Comparison of ENCODE assay signal across 18 cellular contexts in genomic region chr10:124224331-124225028, GRCh38.
A peak's percentile ranks its signal among the peaks of the same experiment; 100 is the strongest.
DNase-seq lines count a peak whose midpoint lies in the region; ATAC-seq, FAIRE-seq and TF ChIP-seq lines count a peak whose summit lies in the region.
"Had no signal": no experiment of that assay in that cellular context is flagged by ENCODE, and none has a peak within 500 bp of the region (broad histone marks: within the 10 kb centered on the region; RNA-seq: fewer than 3 reads in every experiment).

No MANE protein-coding gene starts in this region.

- H4K20me1 ChIP-seq in GM23248 (ENCODE audit: insufficient read depth): no peaks in the 10 kb centered on the region

- H3K4me3 ChIP-seq in GM23248 (no peak overlapping the region), gastroesophageal sphincter (no peak overlapping the region), sigmoid colon (no peak overlapping the region), small intestine (ENCODE audit: low read depth in 1 of 2, low read length in 2 of 2) (no peak overlapping the region)
- H3K4me3 ChIP-seq: BLaER1 treated with 17β-estradiol and CSF1 and Interleukin-3, amounts not matched to agents 10 nM and 100 nM; suprapubic skin had no signal

- H3K27me3 ChIP-seq in GM23248 (replicated peaks; ENCODE audit: insufficient read depth) (no peaks in the 10 kb centered on the region), gastroesophageal sphincter (no peaks in the 10 kb centered on the region), sigmoid colon (no peaks in the 10 kb centered on the region), small intestine (ENCODE audit: control insufficient read depth in 2 of 2, insufficient read depth in 2 of 2, low read length in 2 of 2) (no peaks in the 10 kb centered on the region)

- H3K27ac Mint-ChIP-seq in T-helper 17 cell: peak overlapping the region; percentile 91
- H3K27ac Mint-ChIP-seq: activated CD4-positive, alpha-beta memory T cell treated with anti-CD3 and anti-CD28 coated beads for 36 hours; activated T-helper 17 cell treated with anti-CD3 and anti-CD28 coated beads, Interleukin-2, amount 50 U/mL, for 72 hours had no signal

- ATAC-seq in T-helper 17 cell: peak; percentile 14
- ATAC-seq in gastroesophageal sphincter: peak; percentile 48

- no peak overlapping the region for H3K4me2 ChIP-seq in GM23248 (ENCODE audit: unreplicated experiment)

- H2AFZ ChIP-seq in GM23248: no peak overlapping the region

- H3K4me1 ChIP-seq in GM23248 (ENCODE audit: insufficient read depth) (no peaks in the 10 kb centered on the region), gastroesophageal sphincter (peaks cover 0 to 44% (median 0%) of the 10 kb centered on the region in 3 donors), sigmoid colon (peaks cover 0 to 30% (median 11%) of the 10 kb centered on the region in 4 donors), small intestine (ENCODE audit: control insufficient read depth in 2 of 2, insufficient read depth in 1 of 2, low read depth in 1 of 2, low read length in 1 of 2) (peaks cover 0 to 4% of the 10 kb centered on the region in 2 donors)

- peaks cover 14% of the 10 kb centered on the region for H3K27me3 Mint-ChIP-seq in T-helper 17 cell

- no peak overlapping the region for H3K27ac ChIP-seq in GM23248
- peak overlapping the region in 2 of 4 donors; percentile 12 to 23 for H3K27ac ChIP-seq in gastroesophageal sphincter
- peak overlapping the region in 3 of 4 donors; percentile 45 to 66 (median 66) for H3K27ac ChIP-seq in sigmoid colon
- no peak overlapping the region for H3K27ac ChIP-seq in small intestine (ENCODE audit: low read depth in 1 of 2, low read length in 1 of 2)
- H3K27ac ChIP-seq: suprapubic skin had no signal

- FAIRE-seq in small intestine (lab: Jason Lieb, UNC): no peak
- FAIRE-seq: frontal cortex had no signal

- WGBS in GM23248 (ENCODE audit: low coverage in 1 of 2, low lambda C conversion rate in 2 of 2, missing lambda C conversion rate in 2 of 2), 2 experiments: 49% methylated on average over 18 of the region's 18 CpGs
- WGBS in gastroesophageal sphincter (ENCODE audit: low coverage in 1 of 2), 2 donors: 83% methylated on average over 6 of the region's 18 CpGs; no CpG with 5 or more reads in 1 of the 2 donors
- WGBS in sigmoid colon, 2 donors: 89 to 90% methylated on average over 18 of the region's 18 CpGs
- WGBS in small intestine, 3 donors: 86 to 92% (median 89%) methylated on average over 18 of the region's 18 CpGs

- no peaks in the 10 kb centered on the region for H3F3A ChIP-seq in GM23248 (ENCODE audit: insufficient read depth)

- TF ChIP-seq EP300 in gastroesophageal sphincter (IDR thresholded peaks at IDR 0.05): no peak
- TF ChIP-seq EP300 in sigmoid colon (IDR thresholded peaks at IDR 0.05): no peak

- H3K36me3 ChIP-seq in GM23248 (ENCODE audit: low read depth) (no peaks in the 10 kb centered on the region), gastroesophageal sphincter (no peaks in the 10 kb centered on the region), sigmoid colon (no peaks in the 10 kb centered on the region), small intestine (ENCODE audit: control insufficient read depth in 2 of 2, insufficient read depth in 2 of 2, low read length in 2 of 2) (no peaks in the 10 kb centered on the region)
- H3K36me3 ChIP-seq: BLaER1 treated with 17β-estradiol and CSF1 and Interleukin-3, amounts not matched to agents 10 nM and 100 nM; suprapubic skin had no signal

- H3K4me3 Mint-ChIP-seq in T-helper 17 cell: no peak overlapping the region
- H3K4me3 Mint-ChIP-seq: activated CD4-positive, alpha-beta memory T cell treated with anti-CD3 and anti-CD28 coated beads for 36 hours; activated T-helper 17 cell treated with anti-CD3 and anti-CD28 coated beads, Interleukin-2, amount 50 U/mL, for 72 hours had no signal

- in situ Hi-C loops in GM23248 (cut with MboI): no loop called here

- intact Hi-C loops in sigmoid colon (cut with DNase I): no loop called here

- no peaks in the 10 kb centered on the region for H3K79me2 ChIP-seq in GM23248 (ENCODE audit: insufficient read depth)

- TF ChIP-seq POLR2A in gastroesophageal sphincter (IDR thresholded peaks at IDR 0.05) (no peak), sigmoid colon (IDR thresholded peaks at IDR 0.05) (no peak)

- H3K9me3 ChIP-seq in GM23248 (ENCODE audit: low read depth) (no peaks in the 10 kb centered on the region), T-helper 17 cell (ENCODE audit: control insufficient read depth, low read length, poor library complexity, severe bottlenecking) (no peaks in the 10 kb centered on the region), gastroesophageal sphincter (no peaks in the 10 kb centered on the region), sigmoid colon (peaks cover 0 to 4% (median 0%) of the 10 kb centered on the region in 4 donors), small intestine (ENCODE audit: control insufficient read depth, low read depth) (no peaks in the 10 kb centered on the region)
- H3K9me3 ChIP-seq: BLaER1 treated with 17β-estradiol and CSF1 and Interleukin-3, amounts not matched to agents 10 nM and 100 nM; suprapubic skin had no signal

- H3K36me3 Mint-ChIP-seq in T-helper 17 cell (ENCODE audit: low read depth): no peaks in the 10 kb centered on the region
- H3K36me3 Mint-ChIP-seq: activated CD4-positive, alpha-beta memory T cell treated with anti-CD3 and anti-CD28 coated beads for 36 hours had no signal

- H3K9me2 ChIP-seq in GM23248 (ENCODE audit: insufficient read depth): no peaks in the 10 kb centered on the region

- TF ChIP-seq CTCF in gastroesophageal sphincter (IDR thresholded peaks at IDR 0.05) (no peak), sigmoid colon (IDR thresholded peaks at IDR 0.05) (no peak)

- H3K4me1 Mint-ChIP-seq in T-helper 17 cell: peaks cover 9% of the 10 kb centered on the region

- DNase-seq in GM23248 (peak; percentile 23), T-helper 17 cell (no peak), sigmoid colon (no peak), NCI-H1930 (lab: John Stamatoyannopoulos, UW) (no peak), Kasumi-1 (lab: John Stamatoyannopoulos, UW) (no peak), NCI-H2107 (lab: John Stamatoyannopoulos, UW) (no peak), small intestine (no peak)
- DNase-seq: activated CD4-positive, alpha-beta memory T cell treated with anti-CD3 and anti-CD28 coated beads for 36 hours; DMS79 treated with DMSO at 0.1 percent for 48 hours; effector memory CD4-positive, alpha-beta T cell; MV-4-11; NCI-H2171; T-helper 9 cell had no signal

- H3K9ac ChIP-seq in GM23248: no peak overlapping the region
- H3K9ac ChIP-seq: BLaER1 treated with 17β-estradiol and CSF1 and Interleukin-3, amounts not matched to agents 10 nM and 100 nM had no signal

Comparison
In these comparisons a context has a peak if more than half of its experiments do, and no peak if none do; other contexts are left out.
1. H3K27ac ChIP-seq: peak in sigmoid colon (3 of 4); none in GM23248 (single experiment) and small intestine (0 of 2).